Comparison of ENCODE assay signal across 9 cellular contexts in the genomic region with DNA sequence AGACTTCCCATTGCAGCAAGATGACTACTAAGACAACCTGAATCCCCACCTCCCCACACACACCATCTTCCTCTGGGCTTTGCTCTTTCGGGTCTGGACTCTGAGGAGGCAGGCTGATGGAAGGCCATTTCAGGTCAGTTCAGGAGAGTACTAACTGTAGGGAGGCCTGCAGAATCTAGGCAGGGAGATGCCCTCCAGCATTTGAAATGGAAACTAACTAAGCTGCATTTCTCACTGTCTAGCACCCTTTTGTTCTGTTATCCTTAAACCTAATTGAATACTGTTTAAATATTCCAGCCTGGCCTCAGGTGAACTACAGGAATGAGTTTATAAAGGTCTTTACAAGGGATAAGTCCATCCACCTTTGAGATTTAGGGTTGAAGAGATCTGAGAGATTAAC.
"Had no signal": no experiment of that assay in that cellular context is flagged by ENCODE, and none has a peak within 500 bp of the region (broad histone marks: within the 10 kb centered on the region; RNA-seq: fewer than 3 reads in every experiment).

No MANE protein-coding gene starts in this region.

- H3K4me3 Mint-ChIP-seq: HFFc6 had no signal

- H3K36me3 ChIP-seq: HAP-1 had no signal

- H3K27ac Mint-ChIP-seq: HFFc6 had no signal

- H3K9ac ChIP-seq: GM23248 had no signal

- DNase-seq: GM23248, GOT3, H7, HFFc6, IMR-90, KG1 had no signal

- H3K9me3 ChIP-seq: HAP-1 had no signal

- H3K4me3 ChIP-seq: GM23248, HAP-1, K562 had no signal

- H3K27ac ChIP-seq: GM23248 had no signal

- H3K9me3 Mint-ChIP-seq: HFFc6 had no signal

- ATAC-seq: HCT116, K562 had no signal
